ENCODE assay signal across 21 cellular contexts in the genomic region with DNA sequence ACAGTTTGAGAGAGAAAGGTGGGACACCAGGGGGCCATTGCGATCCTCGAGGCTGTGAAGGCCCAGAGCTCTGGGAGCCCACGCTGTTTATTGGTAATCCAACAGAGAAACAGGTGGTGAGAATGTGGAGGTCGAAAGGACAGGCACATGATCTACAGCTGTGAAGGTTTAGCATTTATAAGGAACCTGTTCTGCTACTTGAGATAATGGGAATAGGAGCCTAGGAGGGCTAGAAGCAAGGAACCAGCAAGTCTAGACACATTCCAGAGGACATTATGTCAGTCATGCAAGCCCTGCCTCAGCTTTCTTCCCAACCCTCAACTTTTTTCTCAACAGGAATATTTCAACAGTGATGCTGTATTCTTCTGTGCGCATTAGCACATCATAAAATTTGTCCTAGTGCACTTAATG.
"Had no signal": no experiment of that assay in that cellular context is flagged by ENCODE, and none has a peak within 500 bp of the region (broad histone marks: within the 10 kb centered on the region; RNA-seq: fewer than 3 reads in every experiment).

No MANE protein-coding gene starts in this region.

- DNase-seq: activated B cell treated with CpG ODN at 0.5 μM for 24 hours; activated CD4-positive, alpha-beta T cell treated with anti-CD3 and anti-CD28 coated beads for 48 hours; activated CD8-positive, alpha-beta T cell treated with anti-CD3 and anti-CD28 coated beads, Interleukin-2, amount 10 ng/mL, durations not matched to agents 7 days and 5 days; activated naive CD4-positive, alpha-beta T cell treated with anti-CD3 and anti-CD28 coated beads, Interleukin-2, amount 10 ng/mL, durations not matched to agents 7 days and 5 days; activated naive CD8-positive, alpha-beta T cell treated with anti-CD3 and anti-CD28 coated beads, Interleukin-2, amount 50 U/mL, for 24 hours; activated T-cell treated with anti-CD3 and anti-CD28 coated beads, Interleukin-2, amount 50 U/mL, for 4 hours; anterior cingulate cortex; brain microvascular endothelial cell; esophagus squamous epithelium; kidney; left ventricle myocardium superior; nucleus accumbens; posterior cingulate gyrus; SK-N-SH; stimulated activated naive CD8-positive, alpha-beta T cell treated with anti-CD3 and anti-CD28 coated beads, Interleukin-15, Interleukin-2, amounts not matched to agents 100 U/mL and 50 U/mL, for 24 hours; substantia nigra; tibial artery; uterus had no signal

- H3K4me1 ChIP-seq: esophagus squamous epithelium, tibial artery, uterus had no signal

- H3K4me1 Mint-ChIP-seq: activated B cell treated with CpG ODN at 0.5 μM for 24 hours; activated naive CD4-positive, alpha-beta T cell treated with anti-CD3 and anti-CD28 coated beads, Interleukin-2, amount 10 ng/mL, durations not matched to agents 7 days and 5 days; activated naive CD8-positive, alpha-beta T cell treated with anti-CD3 and anti-CD28 coated beads, Interleukin-2, amount 50 U/mL, for 24 hours; nephron had no signal

- H3K27me3 Mint-ChIP-seq: activated B cell treated with CpG ODN at 0.5 μM for 24 hours; activated naive CD4-positive, alpha-beta T cell treated with anti-CD3 and anti-CD28 coated beads, Interleukin-2, amount 10 ng/mL, durations not matched to agents 7 days and 5 days; activated naive CD8-positive, alpha-beta T cell treated with anti-CD3 and anti-CD28 coated beads, Interleukin-2, amount 50 U/mL, for 24 hours had no signal

- H3K4me3 ChIP-seq: coronary artery, esophagus squamous epithelium, tibial artery, uterus had no signal

- H3K27ac Mint-ChIP-seq: activated B cell treated with CpG ODN at 0.5 μM for 24 hours; activated CD8-positive, alpha-beta T cell treated with anti-CD3 and anti-CD28 coated beads, Interleukin-2, amount 10 ng/mL, durations not matched to agents 7 days and 5 days; activated naive CD4-positive, alpha-beta T cell treated with anti-CD3 and anti-CD28 coated beads, Interleukin-2, amount 10 ng/mL, durations not matched to agents 7 days and 5 days; activated naive CD8-positive, alpha-beta T cell treated with anti-CD3 and anti-CD28 coated beads, Interleukin-2, amount 50 U/mL, for 24 hours; nephron; T-helper 2 cell treated with Interferon-gamma antibody and Interleukin-4, amounts not matched to agents 5 μg/mL and 100 μg/mL, for 36 hours had no signal

- H3K9me3 ChIP-seq: SK-N-SH had no signal

- H3K4me2 ChIP-seq: SK-N-SH had no signal

- H3K27me3 ChIP-seq: brain microvascular endothelial cell, esophagus squamous epithelium, tibial artery, uterus had no signal

- H3K36me3 ChIP-seq: brain microvascular endothelial cell, uterus had no signal

- H3K9ac ChIP-seq: SK-N-SH had no signal

- H3K27ac ChIP-seq: brain microvascular endothelial cell, coronary artery, tibial artery, uterus had no signal

- H3K4me3 Mint-ChIP-seq: activated B cell treated with CpG ODN at 0.5 μM for 24 hours; activated CD8-positive, alpha-beta T cell treated with anti-CD3 and anti-CD28 coated beads, Interleukin-2, amount 10 ng/mL, durations not matched to agents 7 days and 5 days; activated naive CD4-positive, alpha-beta T cell treated with anti-CD3 and anti-CD28 coated beads, Interleukin-2, amount 10 ng/mL, durations not matched to agents 7 days and 5 days; activated naive CD8-positive, alpha-beta T cell treated with anti-CD3 and anti-CD28 coated beads, Interleukin-2, amount 50 U/mL, for 24 hours; activated T-cell treated with anti-CD3 and anti-CD28 coated beads, Interleukin-2, amount 50 U/mL, for 4 hours; nephron; T-helper 2 cell treated with Interferon-gamma antibody and Interleukin-4, amounts not matched to agents 5 μg/mL and 100 μg/mL, for 36 hours had no signal
